ENCODE assay signal across 9 cellular contexts in genomic region chr22:31945971-31946680, GRCh38. TPM values are rescaled to one million over a fixed set of nuclear protein-coding genes. Genes with fewer than 3 reads are reported as not detected.
DNase-seq lines count a peak whose midpoint lies in the region; ATAC-seq, FAIRE-seq and TF ChIP-seq lines count a peak whose summit lies in the region.
"Had no signal": no experiment of that assay in that cellular context is flagged by ENCODE, and none has a peak within 500 bp of the region (broad histone marks: within the 10 kb centered on the region; RNA-seq: fewer than 3 reads in every experiment).

No MANE protein-coding gene starts in this region.

- intact Hi-C loops in Caco-2 (cut with micrococcal nuclease; ENCODE audit: unreplicated experiment), result no loop called here
- intact Hi-C loops in endothelial cell of umbilical vein (cut with micrococcal nuclease), result loop anchor here (2.0 to 5.0 kb wide), 3 partner anchors 25 to 119 kb away; no protein-coding TSS in a partner anchor
- intact Hi-C loops in ovary (cut with DNase I), result loop anchor here in 2 of 4 donors (10.0 kb wide), 1 partner anchor 191 kb away; the partner anchor contains the start of genes DEPDC5 (in 2 of the 2) and PRR14L (in 2 of the 2)

- peaks cover 47% of the 10 kb centered on the region for H3K36me3 Mint-ChIP-seq in Caco-2 (ENCODE audit: insufficient read depth, unreplicated experiment)
- peaks cover 17% of the 10 kb centered on the region for H3K36me3 Mint-ChIP-seq in progenitor cell of endocrine pancreas (ENCODE audit: insufficient read depth)

- peaks cover 65% of the 10 kb centered on the region for H3K79me2 ChIP-seq in endothelial cell of umbilical vein (ENCODE audit: control insufficient read depth, insufficient read depth, low read length)

- H3K4me3 ChIP-seq in Caco-2 (ENCODE audit: low read depth, low read length) (peak overlapping the region; percentile 88), endothelial cell of umbilical vein (replicated peaks in 1 of 3; ENCODE audit: insufficient read depth in 1 of 3, low read depth in 1 of 3, low read length in 3 of 3) (peak overlapping the region; percentile 94 to 100 (median 96)), ovary (peak overlapping the region; percentile 84)

- H3K27ac ChIP-seq in endothelial cell of umbilical vein (ENCODE audit: insufficient read depth, low read depth, low read length) (peak overlapping the region; percentile 74), ovary (peak overlapping the region; percentile 2 to 95)

- TSS peak; percentile 43 for BruUV-seq in Caco-2 (replicated peaks; lab: Mats Ljungman, UMichigan)
- BruUV-seq in endothelial cell of umbilical vein (replicated peaks; lab: Mats Ljungman, UMichigan), result TSS peak; percentile 41

- CTCF ChIA-PET in Caco-2 (lab: Charles Lee), result interaction anchor here (0.6 to 0.9 kb wide), 2 partner anchors 74 to 315 kb away, joined by 3 read pairs; no protein-coding TSS in a partner anchor
- CTCF ChIA-PET in endothelial cell of umbilical vein (lab: Charles Lee), result interaction anchor here (1.0 to 4.5 kb wide), 7 partner anchors 10 to 280 kb away, joined by 3 to 26 read pairs (median 11); no protein-coding TSS in a partner anchor

- H3K4me2 ChIP-seq in endothelial cell of umbilical vein (ENCODE audit: insufficient read depth, low read length), result peak overlapping the region; percentile 96

- no peaks in the 10 kb centered on the region for H3K9me1 ChIP-seq in endothelial cell of umbilical vein (replicated peaks; ENCODE audit: control insufficient read depth, extremely low read depth, insufficient read depth, low read length)

- dilution Hi-C loops in endothelial cell of umbilical vein (cut with MboI; ENCODE audit: extremely low pct_ligation_motif_present, low sequenced_read_pairs), result no loop called here

- H3K9me3 ChIP-seq in Caco-2 (no peaks in the 10 kb centered on the region), endothelial cell of umbilical vein (replicated peaks; ENCODE audit: control insufficient read depth, insufficient read depth, low read length) (no peaks in the 10 kb centered on the region), ovary (no peaks in the 10 kb centered on the region)

- peak overlapping the region; percentile 91 for H3K9ac ChIP-seq in endothelial cell of umbilical vein (replicated peaks; ENCODE audit: extremely low read depth, insufficient read depth, low read length)

- POLR2A ChIA-PET in Caco-2 (lab: Charles Lee) (no interaction called here), endothelial cell of umbilical vein (lab: Charles Lee) (interaction anchor here (0.7 to 0.9 kb wide), 2 partner anchors 8 to 15 kb away, joined by 3 to 5 read pairs; no protein-coding TSS in a partner anchor)

- H3K27ac Mint-ChIP-seq in Caco-2 (ENCODE audit: unreplicated experiment) (no peak overlapping the region), progenitor cell of endocrine pancreas (no peak overlapping the region)

- FAIRE-seq in endothelial cell of umbilical vein (lab: Jason Lieb, UNC), result peak; percentile 73

- H3K9me3 Mint-ChIP-seq in Caco-2 (ENCODE audit: unreplicated experiment), result no peaks in the 10 kb centered on the region
- no peaks in the 10 kb centered on the region for H3K9me3 Mint-ChIP-seq in progenitor cell of endocrine pancreas (ENCODE audit: low read depth)

- no peak overlapping the region for H2AFZ ChIP-seq in endothelial cell of umbilical vein (ENCODE audit: low read depth, low read length)

- H3K27me3 Mint-ChIP-seq in Caco-2 (ENCODE audit: insufficient read depth, unreplicated experiment), result no peaks in the 10 kb centered on the region
- peaks cover 7% of the 10 kb centered on the region for H3K27me3 Mint-ChIP-seq in progenitor cell of endocrine pancreas

- TF ChIP-seq EP300 in ovary (IDR thresholded peaks at IDR 0.05), result no peak

- 25 to 41% (median 38%) methylated on average over 8 of the region's 8 CpGs for WGBS in ovary, 3 donors

- H3K4me3 Mint-ChIP-seq in Caco-2 (ENCODE audit: unreplicated experiment) (no peak overlapping the region), progenitor cell of endocrine pancreas (ENCODE audit: low read depth) (no peak overlapping the region)

- H3K4me1 ChIP-seq in Caco-2 (peaks cover 9% of the 10 kb centered on the region), endothelial cell of umbilical vein (ENCODE audit: control insufficient read depth, extremely low read depth, insufficient read depth, low read length) (peaks cover 24% of the 10 kb centered on the region), ovary (ENCODE audit: insufficient read depth) (peaks cover 6% of the 10 kb centered on the region)

- DNase-seq in Caco-2 (no peak), NCI-H69 (lab: John Stamatoyannopoulos, UW) (peak; percentile 36), endothelial cell of umbilical vein (ENCODE audit: low read depth, low spot score) (peak; percentile 27), ovary (no peak), D341Med (ENCODE audit: low spot score) (no peak), progenitor cell of endocrine pancreas (ENCODE audit: low spot score, unreplicated experiment) (no peak)
- DNase-seq in stimulated activated CD4-positive, alpha-beta T cell treated with anti-CD3 and anti-CD28 coated beads, Interleukin-1b, Interleukin-23, amount 100 ng/mL, for 48 hours, result no peak
- DNase-seq: NCI-H1436 had no signal

- ATAC-seq in HG03139 (IDR thresholded peaks at IDR 0.05; ENCODE audit: unreplicated experiment), result no peak

- TF ChIP-seq POLR2A in endothelial cell of umbilical vein (IDR thresholded peaks at IDR 0.05; ENCODE audit: low read depth, low read length), result no peak
- no peak for TF ChIP-seq POLR2A in ovary (IDR thresholded peaks at IDR 0.05)

- no peak for TF ChIP-seq CTCF in Caco-2 (IDR thresholded peaks at IDR 0.05; ENCODE audit: insufficient read depth in 1 of 2, low read depth in 1 of 2, low read length in 1 of 2, severe bottlenecking in 1 of 2, unreplicated experiment in 1 of 2)
- no peak for TF ChIP-seq CTCF in endothelial cell of umbilical vein (IDR thresholded peaks at IDR 0.05; ENCODE audit: extremely low read depth in 1 of 2, insufficient read depth in 1 of 2, low read depth in 1 of 2, low read length in 2 of 2)
- TF ChIP-seq CTCF in ovary (IDR thresholded peaks at IDR 0.05), result no peak
- no peak for TF ChIP-seq CTCF in progenitor cell of endocrine pancreas (IDR thresholded peaks at IDR 0.05; ENCODE audit: unreplicated experiment)

- H3K27me3 ChIP-seq in Caco-2 (replicated peaks; ENCODE audit: control insufficient read depth, insufficient read depth, low read length) (no peaks in the 10 kb centered on the region), endothelial cell of umbilical vein (ENCODE audit: control insufficient read depth in 2 of 2, insufficient read depth in 2 of 2, low read length in 2 of 2) (no peaks in the 10 kb centered on the region), ovary (no peaks in the 10 kb centered on the region)

- no peaks in the 10 kb centered on the region for H3K4me1 Mint-ChIP-seq in Caco-2 (ENCODE audit: low read depth, unreplicated experiment)
- peaks cover 8% of the 10 kb centered on the region for H3K4me1 Mint-ChIP-seq in progenitor cell of endocrine pancreas (ENCODE audit: low read depth)

- H3K36me3 ChIP-seq in Caco-2 (ENCODE audit: control insufficient read depth, insufficient read depth, low read length) (peaks cover 2% of the 10 kb centered on the region), endothelial cell of umbilical vein (ENCODE audit: control insufficient read depth in 2 of 2, extremely low read depth in 1 of 2, insufficient read depth in 2 of 2, low read length in 2 of 2) (peaks cover 3 to 4% of the 10 kb centered on the region in 2 experiments), ovary (no peaks in the 10 kb centered on the region)

- H4K20me1 ChIP-seq in endothelial cell of umbilical vein (replicated peaks; ENCODE audit: control insufficient read depth, extremely low read depth, insufficient read depth, low read length), result no peaks in the 10 kb centered on the region

TF ChIP-seq in endothelial cell of umbilical vein, 7 proteins besides CTCF, POLR2A, EP300 and RAD21:
- TF ChIP-seq JUN (IDR thresholded peaks at IDR 0.05; ENCODE audit: borderline replicate concordance, insufficient read depth, insufficient read length, low read depth) (no peak), FOS (IDR thresholded peaks at IDR 0.05; ENCODE audit: borderline replicate concordance, insufficient read depth, low read length) (no peak), POLR2AphosphoS5 (IDR thresholded peaks at IDR 0.05; ENCODE audit: insufficient read depth, low read depth, low read length) (no peak), EZH2 (IDR thresholded peaks at IDR 0.05; ENCODE audit: borderline replicate concordance, low read depth, low read length, severe bottlenecking) (no peak), GATA2 (IDR thresholded peaks at IDR 0.05; ENCODE audit: insufficient read depth, insufficient read length, low read depth, low read length) (no peak), MYC (IDR thresholded peaks at IDR 0.05; ENCODE audit: low read depth, low read length) (no peak), MAX (IDR thresholded peaks at IDR 0.05; ENCODE audit: insufficient read depth, insufficient read length) (no peak)

RNA-seq across cellular contexts. Expression of gene YWHAH, which starts 1.8 kb away (rescaled TPM):
- total RNA-seq in Caco-2 (2022), result 128 and 135 TPM in 2 replicates
- total RNA-seq in endothelial cell of umbilical vein, result 170 and 182 TPM in 2 replicates
- 72.2 and 73.6 TPM in 2 replicates for polyA plus RNA-seq in endothelial cell of umbilical vein
- polyA plus RNA-seq in endothelial cell of umbilical vein (2011; cell fraction: cytosol; rRNA removed), result 117 and 139 TPM in 2 replicates
- polyA plus RNA-seq in endothelial cell of umbilical vein (2011; cell fraction: nucleus; rRNA removed), result 52.4 and 59.2 TPM in 2 replicates
- 121 and 190 TPM in 2 replicates for polyA plus RNA-seq in endothelial cell of umbilical vein (2012)
- polyA minus RNA-seq in endothelial cell of umbilical vein, result 41.5 and 43.3 TPM in 2 replicates
- polyA minus RNA-seq in endothelial cell of umbilical vein (2011; cell fraction: cytosol; rRNA and poly(A)+ RNA removed), result 26.1 TPM
- 14.1 and 20.4 TPM in 2 replicates for polyA minus RNA-seq in endothelial cell of umbilical vein (2011; cell fraction: nucleus; rRNA and poly(A)+ RNA removed)
- total RNA-seq in ovary, result 100 to 1,000 TPM in 5 of 7 donors, 10 to 100 TPM in 2; 53.1 to 118 (median 107) TPM
- polyA plus RNA-seq in ovary, result 100 to 1,000 TPM in 1 of 2 donors, 10 to 100 TPM in 1; 51.5 to 144 TPM
- 105 and 111 TPM in 2 replicates for total RNA-seq in progenitor cell of endocrine pancreas

Comparison
In these comparisons a context has a peak if more than half of its experiments do, and no peak if none do; other contexts are left out.
1. DNase-seq: peak in NCI-H69 (single experiment) and endothelial cell of umbilical vein (single experiment); none in Caco-2 (0 of 2), ovary (0 of 5), stimulated activated CD4-positive, alpha-beta T cell treated with anti-CD3 and anti-CD28 coated beads, Interleukin-1b, Interleukin-23, amount 100 ng/mL, for 48 hours (single experiment), D341Med (single experiment) and progenitor cell of endocrine pancreas (single experiment).
2. Peak in every context shown above with its lines, with median percentiles within 50 percentile points of each other: H3K4me3 ChIP-seq.